8 cellular contexts compared by ENCODE assay signal in the genomic region with DNA sequence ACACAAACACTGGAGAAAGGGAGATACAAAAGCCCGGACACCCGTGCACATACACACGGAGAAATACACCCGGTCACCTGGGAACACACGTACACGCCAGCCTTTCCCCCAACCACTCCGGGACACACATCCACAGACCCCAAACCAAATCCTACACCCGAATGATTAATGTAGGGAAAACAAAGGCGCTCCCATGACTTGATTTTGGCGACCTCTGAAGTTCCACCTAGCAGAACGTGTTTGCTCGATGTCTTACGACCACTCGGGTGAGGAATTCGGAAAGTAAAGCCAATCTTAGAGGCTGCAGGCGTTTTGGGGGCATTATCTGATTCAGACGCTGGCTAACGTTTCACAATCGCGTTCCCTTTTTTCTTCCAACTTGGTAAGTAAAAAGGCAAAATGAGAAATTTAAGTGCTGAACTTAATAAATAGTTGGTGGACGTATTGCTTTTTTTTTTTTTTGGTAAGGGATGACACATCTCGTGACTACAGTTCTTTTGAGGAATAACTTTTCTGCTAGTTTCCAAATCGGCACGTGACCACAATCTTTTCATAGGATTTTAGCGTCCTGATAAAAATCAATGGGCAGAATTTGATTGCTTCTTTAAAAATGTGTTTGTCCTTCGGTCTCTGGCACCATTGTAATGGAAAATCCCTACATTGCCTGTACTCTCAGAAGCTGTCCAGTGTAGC. TPM values are rescaled to one million over a fixed set of nuclear protein-coding genes. Genes with fewer than 3 reads are reported as not detected.
DNase-seq lines count a peak whose midpoint lies in the region; TF ChIP-seq lines count a peak whose summit lies in the region.

No MANE protein-coding gene starts in this region.

- no peaks in the 10 kb centered on the region for H3K4me1 ChIP-seq in uterus

- no peaks in the 10 kb centered on the region for H3K36me3 ChIP-seq in uterus

- H3K27ac ChIP-seq in caudate nucleus (ENCODE audit: low read depth, low read length) (peak overlapping the region; percentile 91), uterus (peak overlapping the region; percentile 89 to 96)

- H3K27me3 ChIP-seq in uterus = no peaks in the 10 kb centered on the region

- TF ChIP-seq POLR2A in uterus (IDR thresholded peaks at IDR 0.05) = no peak

- intact Hi-C loops in uterus (cut with DNase I; ENCODE audit: low total_unique reads) = loop anchor here (10.0 kb wide), 1 partner anchor 45 kb away; the partner anchor contains the start of genes OFD1 and TRAPPC2

- H3K4me3 ChIP-seq in uterus = peak overlapping the region; percentile 46 to 89

- TF ChIP-seq CTCF in uterus (IDR thresholded peaks at IDR 0.05) = no peak

- no peaks in the 10 kb centered on the region for H3K9me3 ChIP-seq in uterus

- DNase-seq in NCI-H82 (lab: John Stamatoyannopoulos, UW) = peak; percentile 55
- no peak for DNase-seq in NCI-H82 treated with DMSO at 0.1 percent for 48 hours (lab: John Stamatoyannopoulos, UW; ENCODE audit: unreplicated experiment)
- peak; percentile 5 for DNase-seq in MV-4-11 (lab: John Stamatoyannopoulos, UW)
- DNase-seq in caudate nucleus (lab: John Stamatoyannopoulos, UW) = peak in 4 of 61 donors; percentile 29 to 49 (median 39)
- DNase-seq in lung microvascular endothelial cell (ENCODE audit: low read depth in 2 of 2) = peak; percentile 21 to 44
- no peak for DNase-seq in uterus
- DNase-seq in central memory CD4-positive, alpha-beta T cell = no peak
- no peak for DNase-seq in activated effector memory CD4-positive, alpha-beta T cell treated with anti-CD3 and anti-CD28 coated beads, Interleukin-2, amount 50 U/mL, for 16 hours

RNA-seq across cellular contexts. Expression of gene RAB9A, which starts 0.7 kb away (rescaled TPM):
- total RNA-seq in lung microvascular endothelial cell = 14.4 and 17.5 TPM in 2 replicates
- 10 to 100 TPM; 27.2 to 40.2 (median 28.2) TPM for total RNA-seq in uterus

RNA-seq across cellular contexts. Expression of gene TCEANC, which starts 36.7 kb away (rescaled TPM):
- total RNA-seq in lung microvascular endothelial cell = 0.65 and 3.2 TPM in 2 replicates
- 1 to 10 TPM; 1.5 to 9.2 (median 5.7) TPM for total RNA-seq in uterus

RNA-seq across cellular contexts. Expression of gene TRAPPC2, which starts 44.8 kb away (rescaled TPM):
- total RNA-seq in lung microvascular endothelial cell (10.9 TPM in 2 replicates), uterus (10 to 100 TPM in 3 of 4 donors, 1 to 10 TPM in 1; 5.6 to 48.0 (median 22.8) TPM)

RNA-seq across cellular contexts. Expression of gene OFD1, which starts 44.9 kb away (rescaled TPM):
- total RNA-seq in lung microvascular endothelial cell (4.6 and 5.6 TPM in 2 replicates), uterus (100 to 1,000 TPM in 1 of 4 donors, 10 to 100 TPM in 3; 24.1 to 172 (median 49.7) TPM)

Comparison
In these comparisons a context has a peak if more than half of its experiments do, and no peak if none do; other contexts are left out.
1. DNase-seq: peak in NCI-H82 (single experiment), MV-4-11 (single experiment) and lung microvascular endothelial cell (2 of 2); none in NCI-H82 treated with DMSO at 0.1 percent for 48 hours (single experiment), uterus (0 of 2), central memory CD4-positive, alpha-beta T cell (single experiment) and activated effector memory CD4-positive, alpha-beta T cell treated with anti-CD3 and anti-CD28 coated beads, Interleukin-2, amount 50 U/mL, for 16 hours (single experiment).